17 cellular contexts compared by ENCODE assay signal in the genomic region with DNA sequence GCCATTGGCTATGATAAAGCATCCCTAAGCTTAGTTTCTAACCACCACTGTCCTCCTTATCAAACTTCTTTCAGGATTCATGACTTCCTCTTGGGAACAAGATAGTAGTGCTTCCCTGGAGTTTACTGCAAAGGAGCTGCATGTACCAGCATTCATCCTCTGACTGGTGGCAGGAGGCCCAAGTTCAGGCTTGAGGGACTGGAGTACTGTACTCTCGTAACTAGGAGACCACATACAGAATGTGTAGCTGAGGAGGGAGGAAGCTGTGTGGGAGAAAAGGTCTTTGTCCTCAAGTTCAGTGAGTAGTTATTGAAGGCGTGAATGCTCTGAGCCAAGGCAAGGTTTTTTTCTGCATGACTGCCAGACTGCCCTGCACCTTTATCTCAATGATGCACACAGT. TPM values are rescaled to one million over a fixed set of nuclear protein-coding genes. Genes with fewer than 3 reads are reported as not detected.
DNase-seq lines count a peak whose midpoint lies in the region; ATAC-seq, FAIRE-seq and TF ChIP-seq lines count a peak whose summit lies in the region.
"Had no signal": no experiment of that assay in that cellular context is flagged by ENCODE, and none has a peak within 500 bp of the region (broad histone marks: within the 10 kb centered on the region; RNA-seq: fewer than 3 reads in every experiment).

No MANE protein-coding gene starts in this region.

- DNase-seq in NCI-H226 (peak; percentile 58), endodermal cell (no peak), right lobe of liver (no peak), substantia nigra (lab: John Stamatoyannopoulos, UW) (peak in 24 of 49 donors; percentile 7 to 56 (median 36)), NCI-H2081 treated with DMSO at 0.1 percent for 48 hours (lab: John Stamatoyannopoulos, UW) (no peak), NCI-H1417 treated with DMSO at 0.1 percent for 48 hours (lab: John Stamatoyannopoulos, UW) (no peak), D721Med (ENCODE audit: insufficient read length, low spot score) (no peak), dedifferentiated amniotic fluid mesenchymal stem cell (ENCODE audit: extremely low spot score) (no peak)
- DNase-seq: activated CD8-positive, alpha-beta memory T cell treated with anti-CD3 and anti-CD28 coated beads, Interleukin-2, amount 50 U/mL, for 4 hours; activated naive CD8-positive, alpha-beta T cell treated with anti-CD3 and anti-CD28 coated beads for 36 hours; CD4-positive, alpha-beta T cell; effector memory CD8-positive, alpha-beta T cell; heart right ventricle; NCI-H748 treated with DMSO at 0.1 percent for 48 hours; stimulated activated naive CD8-positive, alpha-beta T cell treated with anti-CD3 and anti-CD28 coated beads, Interleukin-15, amount 100 ng/mL, for 72 hours; WERI-Rb-1 had no signal

- no peak for TF ChIP-seq POLR2A in right lobe of liver (IDR thresholded peaks at IDR 0.05)

- peak; percentile 21 to 62 (median 38) for ATAC-seq in right lobe of liver
- ATAC-seq: effector memory CD8-positive, alpha-beta T cell; stimulated activated naive CD8-positive, alpha-beta T cell treated with anti-CD3 and anti-CD28 coated beads, Interleukin-15, amount 100 ng/mL, for 72 hours had no signal

- peaks cover 9% of the 10 kb centered on the region for H3K4me1 Mint-ChIP-seq in endodermal cell
- H3K4me1 Mint-ChIP-seq: stimulated activated naive CD8-positive, alpha-beta T cell treated with anti-CD3 and anti-CD28 coated beads, Interleukin-15, amount 100 ng/mL, for 72 hours had no signal

- no peaks in the 10 kb centered on the region for H3K27me3 Mint-ChIP-seq in endodermal cell (ENCODE audit: insufficient read depth)
- H3K27me3 Mint-ChIP-seq: activated naive CD8-positive, alpha-beta T cell treated with anti-CD3 and anti-CD28 coated beads for 36 hours; stimulated activated naive CD8-positive, alpha-beta T cell treated with anti-CD3 and anti-CD28 coated beads, Interleukin-15, amount 100 ng/mL, for 72 hours had no signal

- H3K9me3 ChIP-seq in endodermal cell (ENCODE audit: control insufficient read depth, low read length) (no peaks in the 10 kb centered on the region), right lobe of liver (no peaks in the 10 kb centered on the region)
- H3K9me3 ChIP-seq: heart right ventricle, SJSA1 had no signal

- H3K27me3 ChIP-seq in endodermal cell (ENCODE audit: control insufficient read depth, insufficient read depth, low read length, poor library complexity, severe bottlenecking) = no peaks in the 10 kb centered on the region
- no peaks in the 10 kb centered on the region for H3K27me3 ChIP-seq in right lobe of liver
- H3K27me3 ChIP-seq: heart right ventricle, SJSA1 had no signal

- no peaks in the 10 kb centered on the region for H3K9me3 Mint-ChIP-seq in endodermal cell
- H3K9me3 Mint-ChIP-seq: activated naive CD8-positive, alpha-beta T cell treated with anti-CD3 and anti-CD28 coated beads for 36 hours; CD4-positive, alpha-beta T cell; effector memory CD8-positive, alpha-beta T cell; stimulated activated naive CD8-positive, alpha-beta T cell treated with anti-CD3 and anti-CD28 coated beads, Interleukin-15, amount 100 ng/mL, for 72 hours had no signal

- H3K4me3 Mint-ChIP-seq in endodermal cell = no peak overlapping the region
- H3K4me3 Mint-ChIP-seq: activated naive CD8-positive, alpha-beta T cell treated with anti-CD3 and anti-CD28 coated beads for 36 hours; CD4-positive, alpha-beta T cell; effector memory CD8-positive, alpha-beta T cell; stimulated activated naive CD8-positive, alpha-beta T cell treated with anti-CD3 and anti-CD28 coated beads, Interleukin-15, amount 100 ng/mL, for 72 hours had no signal

- H3K4me3 ChIP-seq in endodermal cell (ENCODE audit: low read length) = no peak overlapping the region
- no peak overlapping the region for H3K4me3 ChIP-seq in right lobe of liver
- H3K4me3 ChIP-seq: heart right ventricle, SJSA1 had no signal

- intact Hi-C loops in right lobe of liver (cut with DNase I) = no loop called here

- H3K4me1 ChIP-seq in endodermal cell (ENCODE audit: control insufficient read depth, insufficient read depth, low read length) = peaks cover 4% of the 10 kb centered on the region
- H3K4me1 ChIP-seq in right lobe of liver = no peaks in the 10 kb centered on the region
- H3K4me1 ChIP-seq: SJSA1 had no signal

- H3K36me3 ChIP-seq in endodermal cell (ENCODE audit: control insufficient read depth, insufficient read depth, low read length) = peaks cover 15% of the 10 kb centered on the region
- no peaks in the 10 kb centered on the region for H3K36me3 ChIP-seq in right lobe of liver
- H3K36me3 ChIP-seq: heart right ventricle, WERI-Rb-1 had no signal

- H3K36me3 Mint-ChIP-seq in endodermal cell (ENCODE audit: low read depth) = peaks cover 5% of the 10 kb centered on the region
- H3K36me3 Mint-ChIP-seq: activated naive CD8-positive, alpha-beta T cell treated with anti-CD3 and anti-CD28 coated beads for 36 hours had no signal

- FAIRE-seq in D721Med (lab: Jason Lieb, UNC) = no peak

- TF ChIP-seq CTCF in endodermal cell (conservative IDR thresholded peaks at IDR 0.05) (no peak), right lobe of liver (IDR thresholded peaks at IDR 0.05) (no peak), D721Med (IDR thresholded peaks at IDR 0.05; ENCODE audit: insufficient read depth, missing control alignments) (no peak)

- no peak overlapping the region for H3K9ac ChIP-seq in endodermal cell (ENCODE audit: extremely low read depth, low read length, poor library complexity, severe bottlenecking)

- peak overlapping the region; percentile 81 for H3K27ac ChIP-seq in endodermal cell (ENCODE audit: low read depth, low read length)
- no peak overlapping the region for H3K27ac ChIP-seq in right lobe of liver
- H3K27ac ChIP-seq in substantia nigra (ENCODE audit: low read depth, low read length, poor library complexity, severe bottlenecking) = peak overlapping the region; percentile 54
- H3K27ac ChIP-seq: heart right ventricle, SJSA1, WERI-Rb-1 had no signal

- 86% methylated on average over 2 of the region's 2 CpGs; no CpG with 5 or more reads in 1 of the 2 experiments for WGBS in endodermal cell (ENCODE audit: insufficient coverage in 1 of 2, insufficient read length in 1 of 2), 2 experiments
- WGBS in right lobe of liver (ENCODE audit: insufficient coverage, low coverage, low lambda C conversion rate, missing lambda C conversion rate) = 43% methylated on average over 2 of the region's 2 CpGs

- H3K27ac Mint-ChIP-seq in endodermal cell = no peak overlapping the region
- H3K27ac Mint-ChIP-seq: activated naive CD8-positive, alpha-beta T cell treated with anti-CD3 and anti-CD28 coated beads for 36 hours; CD4-positive, alpha-beta T cell; effector memory CD8-positive, alpha-beta T cell; stimulated activated naive CD8-positive, alpha-beta T cell treated with anti-CD3 and anti-CD28 coated beads, Interleukin-15, amount 100 ng/mL, for 72 hours had no signal

RNA-seq across cellular contexts. Expression of gene SCRN1, which starts 12.9 kb away (rescaled TPM):
- 100 to 1,000 TPM; 110 to 112 TPM for total RNA-seq in endodermal cell
- polyA plus RNA-seq in endodermal cell (2013, experiment 1 of 2) = 95.9 TPM
- 93.6 TPM for polyA plus RNA-seq in endodermal cell (2013, experiment 2 of 2)
- 1 to 10 TPM; 1.3 to 2.9 (median 2.0) TPM for total RNA-seq in right lobe of liver

RNA-seq across cellular contexts. Expression of gene FKBP14, which starts 49.8 kb away (rescaled TPM):
- total RNA-seq in endodermal cell (10 to 100 TPM; 15.1 to 24.8 TPM), right lobe of liver (1 to 10 TPM; 4.0 to 8.7 (median 5.2) TPM)
- polyA plus RNA-seq in endodermal cell (2013, experiment 1 of 2) = 12.9 TPM
- 10.9 TPM for polyA plus RNA-seq in endodermal cell (2013, experiment 2 of 2)

RNA-seq across cellular contexts. Expression of gene PLEKHA8, which starts 51.5 kb away (rescaled TPM):
- total RNA-seq in endodermal cell (10 to 100 TPM; 37.7 to 42.2 TPM), right lobe of liver (1 to 10 TPM; 2.7 to 8.1 (median 4.4) TPM)
- polyA plus RNA-seq in endodermal cell (2013, experiment 1 of 2) = 35.2 TPM
- polyA plus RNA-seq in endodermal cell (2013, experiment 2 of 2) = 35.6 TPM

Comparison
In these comparisons a context has a peak if more than half of its experiments do, and no peak if none do; other contexts are left out.
1. H3K27ac ChIP-seq: peak in endodermal cell (single experiment) and substantia nigra (single experiment); none in right lobe of liver (0 of 3).
2. RNA of gene SCRN1, which starts 12.9 kb away (total RNA-seq): 110 to 112 TPM in endodermal cell; 1.3 to 2.9 TPM in right lobe of liver; every median in the first group is over 10 times any median in the second.
3. RNA of gene PLEKHA8, which starts 51.5 kb away (total RNA-seq): 37.7 to 42.2 TPM in endodermal cell; 2.7 to 8.1 TPM in right lobe of liver; every median in the first group is over 4 times any median in the second.